ENCODE assay signal across 20 cellular contexts in genomic region chr14:39016733-39017095, GRCh38.
DNase-seq lines count a peak whose midpoint lies in the region; ATAC-seq and TF ChIP-seq lines count a peak whose summit lies in the region.
"Had no signal": no experiment of that assay in that cellular context is flagged by ENCODE, and none has a peak within 500 bp of the region (broad histone marks: within the 10 kb centered on the region; RNA-seq: fewer than 3 reads in every experiment).

No MANE protein-coding gene starts in this region.

- no peaks in the 10 kb centered on the region for H3K9me3 ChIP-seq in NT2/D1 (ENCODE audit: insufficient read depth, low read length)
- H3K9me3 ChIP-seq: thyroid gland had no signal

- H3K9me2 ChIP-seq in GM23338 (ENCODE audit: insufficient read depth), result no peaks in the 10 kb centered on the region

- H3K27ac Mint-ChIP-seq in GM23338 (no peak overlapping the region), glutamatergic neuron (ENCODE audit: unreplicated experiment) (peak overlapping the region; percentile 35), mesothelial cell of epicardium (no peak overlapping the region)
- H3K27ac Mint-ChIP-seq: activated naive CD8-positive, alpha-beta T cell; activated T-helper 17 cell treated with anti-CD3 and anti-CD28 coated beads, Interleukin-2, amount 50 U/mL, for 72 hours; natural killer cell; stimulated activated naive CD8-positive, alpha-beta T cell treated with anti-CD3 and anti-CD28 coated beads, Interleukin-15, Interleukin-2, amounts not matched to agents 100 ng/mL and 50 ng/mL, for 24 hours had no signal

- H3K4me1 ChIP-seq in GM23338 (ENCODE audit: insufficient read depth), result peaks cover 13% of the 10 kb centered on the region
- no peaks in the 10 kb centered on the region for H3K4me1 ChIP-seq in NT2/D1 (ENCODE audit: insufficient read depth, insufficient read length)
- H3K4me1 ChIP-seq: parathyroid adenoma, thyroid gland had no signal

- peak overlapping the region; percentile 78 for H3K4me2 ChIP-seq in GM23338

- H3K36me3 Mint-ChIP-seq in GM23338 (ENCODE audit: low read depth) (peaks cover 10% of the 10 kb centered on the region; the same call in 2 of the 3 replicates), glutamatergic neuron (ENCODE audit: unreplicated experiment) (peaks cover 5% of the 10 kb centered on the region), mesothelial cell of epicardium (peaks cover 7% of the 10 kb centered on the region)
- H3K36me3 Mint-ChIP-seq: natural killer cell had no signal

- no peaks in the 10 kb centered on the region for H3K36me3 ChIP-seq in GM23338 (ENCODE audit: insufficient read depth)
- H3K36me3 ChIP-seq in NT2/D1 (ENCODE audit: insufficient read depth, insufficient read length, low read length), result no peaks in the 10 kb centered on the region
- H3K36me3 ChIP-seq: thyroid gland had no signal

- H4K20me1 ChIP-seq in GM23338 (replicated peaks; ENCODE audit: insufficient read depth), result no peaks in the 10 kb centered on the region

- peaks cover 6% of the 10 kb centered on the region for H3K27me3 Mint-ChIP-seq in GM23338 (ENCODE audit: insufficient read depth, low read depth, poor library complexity)
- peaks cover 2% of the 10 kb centered on the region for H3K27me3 Mint-ChIP-seq in glutamatergic neuron (ENCODE audit: unreplicated experiment)
- H3K27me3 Mint-ChIP-seq in mesothelial cell of epicardium (ENCODE audit: low read depth), result no peaks in the 10 kb centered on the region
- H3K27me3 Mint-ChIP-seq: activated CD4-positive, alpha-beta T cell treated with anti-CD3 and anti-CD28 coated beads, Interleukin-2, amount 10 ng/mL, durations not matched to agents 7 days and 5 days; activated naive CD8-positive, alpha-beta T cell; activated T-helper 17 cell treated with anti-CD3 and anti-CD28 coated beads, Interleukin-2, amount 50 U/mL, for 72 hours; central memory CD8-positive, alpha-beta T cell; stimulated activated naive CD8-positive, alpha-beta T cell treated with anti-CD3 and anti-CD28 coated beads, Interleukin-15, Interleukin-2, amounts not matched to agents 100 ng/mL and 50 ng/mL, for 24 hours had no signal

- peak; percentile 85 for ATAC-seq in GM23338
- ATAC-seq: activated T-helper 17 cell treated with anti-CD3 and anti-CD28 coated beads, Interleukin-2, amount 50 U/mL, for 72 hours; natural killer cell; sciatic nerve had no signal

- no peak overlapping the region for H3K27ac ChIP-seq in GM23338 (ENCODE audit: low read depth)
- H3K27ac ChIP-seq: C4-2B, parathyroid adenoma, thyroid gland had no signal

- H3K9me3 Mint-ChIP-seq in GM23338 (peaks cover 5% of the 10 kb centered on the region; the same call in 2 of the 3 replicates), glutamatergic neuron (ENCODE audit: unreplicated experiment) (peaks cover 4% of the 10 kb centered on the region), mesothelial cell of epicardium (peaks cover 11% of the 10 kb centered on the region)
- H3K9me3 Mint-ChIP-seq: activated CD4-positive, alpha-beta T cell treated with anti-CD3 and anti-CD28 coated beads, Interleukin-2, amount 10 ng/mL, durations not matched to agents 7 days and 5 days; activated T-helper 17 cell treated with anti-CD3 and anti-CD28 coated beads, Interleukin-2, amount 50 U/mL, for 72 hours; central memory CD8-positive, alpha-beta T cell; natural killer cell; stimulated activated naive CD8-positive, alpha-beta T cell treated with anti-CD3 and anti-CD28 coated beads, Interleukin-15, Interleukin-2, amounts not matched to agents 100 ng/mL and 50 ng/mL, for 24 hours had no signal

- TF ChIP-seq CTCF in GM23338 (conservative IDR thresholded peaks at IDR 0.05; ENCODE audit: low read depth in 2 of 2), result no peak
- TF ChIP-seq CTCF in glutamatergic neuron (IDR thresholded peaks at IDR 0.05; ENCODE audit: partially characterized antibody, unreplicated experiment), result no peak
- TF ChIP-seq CTCF in mesothelial cell of epicardium (IDR thresholded peaks at IDR 0.05; ENCODE audit: unreplicated experiment), result no peak

- DNase-seq in GM23338 (ENCODE audit: low spot score), result peak; percentile 18
- no peak for DNase-seq in NT2/D1 (ENCODE audit: low read depth, low spot score)
- no peak for DNase-seq in glutamatergic neuron
- no peak for DNase-seq in mesothelial cell of epicardium (ENCODE audit: low spot score in 2 of 2, unreplicated experiment in 2 of 2)
- DNase-seq in SHP77 treated with DMSO at 0.1 percent for 48 hours (lab: John Stamatoyannopoulos, UW), result no peak
- DNase-seq in NCI-H774 (lab: John Stamatoyannopoulos, UW), result no peak
- no peak for DNase-seq in activated CD8-positive, alpha-beta memory T cell treated with anti-CD3 and anti-CD28 coated beads, Interleukin-2, amount 50 U/mL, for 48 hours
- DNase-seq in T-helper 9 cell, result no peak
- DNase-seq: activated CD4-positive, alpha-beta T cell treated with anti-CD3 and anti-CD28 coated beads, Interleukin-2, amount 10 ng/mL, durations not matched to agents 7 days and 5 days; EL; head of caudate nucleus; natural killer cell had no signal

- H3K9ac ChIP-seq in NT2/D1 (ENCODE audit: insufficient read length, low read depth), result no peak overlapping the region
- H3K9ac ChIP-seq: parathyroid adenoma had no signal

- H3K4me3 Mint-ChIP-seq in GM23338 (peak overlapping the region; percentile 86), glutamatergic neuron (ENCODE audit: unreplicated experiment) (no peak overlapping the region), mesothelial cell of epicardium (peak overlapping the region; percentile 71)
- H3K4me3 Mint-ChIP-seq: activated T-helper 17 cell treated with anti-CD3 and anti-CD28 coated beads, Interleukin-2, amount 50 U/mL, for 72 hours; central memory CD8-positive, alpha-beta T cell; stimulated activated naive CD8-positive, alpha-beta T cell treated with anti-CD3 and anti-CD28 coated beads, Interleukin-15, Interleukin-2, amounts not matched to agents 100 ng/mL and 50 ng/mL, for 24 hours had no signal

- no peaks in the 10 kb centered on the region for H3K27me3 ChIP-seq in GM23338 (ENCODE audit: insufficient read depth)
- H3K27me3 ChIP-seq in NT2/D1 (ENCODE audit: insufficient read depth, insufficient read length), result no peaks in the 10 kb centered on the region
- H3K27me3 ChIP-seq: thyroid gland had no signal

- H3K4me3 ChIP-seq in GM23338 (peak overlapping the region; percentile 68), NT2/D1 (ENCODE audit: insufficient read length, low read depth) (peak overlapping the region; percentile 50)
- H3K4me3 ChIP-seq: thyroid gland had no signal

- H3K4me1 Mint-ChIP-seq in GM23338, result peaks cover 13% of the 10 kb centered on the region
- H3K4me1 Mint-ChIP-seq in glutamatergic neuron (ENCODE audit: low read depth, unreplicated experiment), result peaks cover 10% of the 10 kb centered on the region
- peaks cover 10% of the 10 kb centered on the region for H3K4me1 Mint-ChIP-seq in mesothelial cell of epicardium
- H3K4me1 Mint-ChIP-seq: activated CD4-positive, alpha-beta T cell treated with anti-CD3 and anti-CD28 coated beads, Interleukin-2, amount 10 ng/mL, durations not matched to agents 7 days and 5 days; activated T-helper 17 cell treated with anti-CD3 and anti-CD28 coated beads, Interleukin-2, amount 50 U/mL, for 72 hours had no signal

- H3K79me2 ChIP-seq in GM23338 (replicated peaks; ENCODE audit: insufficient read depth), result no peaks in the 10 kb centered on the region
- H3K79me2 ChIP-seq: parathyroid adenoma had no signal

- H2AFZ ChIP-seq in GM23338, result peak overlapping the region; percentile 29
- H2AFZ ChIP-seq: parathyroid adenoma had no signal

- H3F3A ChIP-seq in GM23338 (replicated peaks; ENCODE audit: low read depth), result no peaks in the 10 kb centered on the region

TF ChIP-seq in GM23338, 12 proteins besides CTCF, POLR2A, EP300 and RAD21:
- no peak for TF ChIP-seq POLR2AphosphoS5 (IDR thresholded peaks at IDR 0.05; ENCODE audit: low read depth)
- TF ChIP-seq EZH2 (IDR thresholded peaks at IDR 0.05; ENCODE audit: low read depth, unreplicated experiment), result no peak
- no peak for TF ChIP-seq STAT1 (IDR thresholded peaks at IDR 0.05; ENCODE audit: unreplicated experiment)
- TF ChIP-seq ZNF331 (CRISPR knock-in tag; IDR thresholded peaks at IDR 0.05; ENCODE audit: low read depth), result no peak
- no peak for TF ChIP-seq CREB1 (CRISPR knock-in tag; IDR thresholded peaks at IDR 0.05; ENCODE audit: low read depth)
- no peak for TF ChIP-seq JUNB (IDR thresholded peaks at IDR 0.05; ENCODE audit: unreplicated experiment)
